12 cellular contexts compared by ENCODE assay signal in genomic region chr16:49834496-49835009, GRCh38. TPM values are rescaled to one million over a fixed set of nuclear protein-coding genes. Genes with fewer than 3 reads are reported as not detected.
DNase-seq lines count a peak whose midpoint lies in the region; ATAC-seq and TF ChIP-seq lines count a peak whose summit lies in the region.
"Had no signal": no experiment of that assay in that cellular context is flagged by ENCODE, and none has a peak within 500 bp of the region (broad histone marks: within the 10 kb centered on the region; RNA-seq: fewer than 3 reads in every experiment).

No MANE protein-coding gene starts in this region.

- H3K4me1 ChIP-seq in HUES6 (ENCODE audit: control insufficient read depth, insufficient read depth, low read length) (peaks cover 68% of the 10 kb centered on the region), esophagus (ENCODE audit: control insufficient read depth in 2 of 2, insufficient read depth in 2 of 2, low read length in 1 of 2) (peaks cover 0 to 8% of the 10 kb centered on the region in 2 donors), mesenchymal stem cell (ENCODE audit: control insufficient read depth, insufficient read depth, low read depth, low read length) (peaks cover 37% of the 10 kb centered on the region), smooth muscle cell (ENCODE audit: low read depth) (peaks cover 49% of the 10 kb centered on the region)

- peak overlapping the region; percentile 9 to 67 for H3K4ac ChIP-seq in mesenchymal stem cell (ENCODE audit: low read depth in 1 of 2, low read length in 2 of 2)

- no peak for ATAC-seq in HG02970 (IDR thresholded peaks at IDR 0.05; ENCODE audit: low FRiP score, unreplicated experiment)

- peak overlapping the region; percentile 71 for H2BK120ac ChIP-seq in mesenchymal stem cell (ENCODE audit: low read depth, low read length)

- H3K27me3 ChIP-seq in HUES6 (ENCODE audit: control insufficient read depth, insufficient read depth, low read length) (no peaks in the 10 kb centered on the region), esophagus (ENCODE audit: control insufficient read depth in 1 of 2, insufficient read depth in 2 of 2, low read length in 2 of 2) (peaks cover 0 to 5% of the 10 kb centered on the region in 2 donors), mesenchymal stem cell (ENCODE audit: control insufficient read depth in 1 of 2, insufficient read depth in 1 of 2, low read length in 2 of 2) (peaks cover 10 to 15% of the 10 kb centered on the region in 2 experiments), smooth muscle cell (ENCODE audit: low read depth) (no peaks in the 10 kb centered on the region)

- H3K14ac ChIP-seq in mesenchymal stem cell (ENCODE audit: low read length in 2 of 2): no peak overlapping the region

- H3K9me3 ChIP-seq in HUES6 (ENCODE audit: control insufficient read depth, insufficient read depth, low read depth, low read length) (no peaks in the 10 kb centered on the region), esophagus (ENCODE audit: control insufficient read depth in 2 of 2, insufficient read depth in 1 of 2, low read depth in 1 of 2, low read length in 1 of 2) (no peaks in the 10 kb centered on the region), mesenchymal stem cell (ENCODE audit: control insufficient read depth, low read length) (no peaks in the 10 kb centered on the region), smooth muscle cell (replicated peaks; ENCODE audit: low read depth) (no peaks in the 10 kb centered on the region)
- H3K9me3 ChIP-seq: HAP-1 had no signal

- peak overlapping the region in 1 of 2 experiments; percentile 86 for H3K18ac ChIP-seq in mesenchymal stem cell (ENCODE audit: low read depth in 1 of 2, low read length in 2 of 2)

- H3K79me1 ChIP-seq in mesenchymal stem cell (replicated peaks; ENCODE audit: low read length, poor library complexity, severe bottlenecking): peaks cover 18% of the 10 kb centered on the region

- H4K8ac ChIP-seq in mesenchymal stem cell (ENCODE audit: low read length): peak overlapping the region; percentile 33

- peaks cover 6% of the 10 kb centered on the region for H3F3A ChIP-seq in smooth muscle cell (ENCODE audit: low read depth)

- H2AFZ ChIP-seq in mesenchymal stem cell (ENCODE audit: low read depth, low read length) (peak overlapping the region; percentile 37), smooth muscle cell (ENCODE audit: low read depth) (peak overlapping the region; percentile 63)

- H3K36me3 ChIP-seq in HUES6 (ENCODE audit: control insufficient read depth, insufficient read depth, low read length) (no peaks in the 10 kb centered on the region), esophagus (ENCODE audit: control insufficient read depth in 2 of 2, insufficient read depth in 2 of 2, low read length in 1 of 2) (no peaks in the 10 kb centered on the region), mesenchymal stem cell (ENCODE audit: control insufficient read depth in 1 of 2, insufficient read depth in 2 of 2, low read depth in 1 of 2, low read length in 2 of 2) (no peaks in the 10 kb centered on the region), smooth muscle cell (ENCODE audit: low read depth) (no peaks in the 10 kb centered on the region)
- H3K36me3 ChIP-seq: HAP-1 had no signal

- H3K9ac ChIP-seq in HUES6 (ENCODE audit: low read length) (peak overlapping the region; percentile 51), mesenchymal stem cell (ENCODE audit: low read length) (peak overlapping the region; percentile 15), smooth muscle cell (ENCODE audit: low read depth) (peak overlapping the region; percentile 39)

- H4K91ac ChIP-seq in mesenchymal stem cell (ENCODE audit: low read length): peak overlapping the region; percentile 58

- WGBS in esophagus, 2 donors: 43 to 54% methylated on average over 18 of the region's 18 CpGs
- 18% methylated on average over 18 of the region's 18 CpGs for WGBS in mesenchymal stem cell
- WGBS in smooth muscle cell (ENCODE audit: low lambda C conversion rate): 25% methylated on average over 9 of the region's 18 CpGs

- H4K20me1 ChIP-seq in smooth muscle cell (ENCODE audit: low read depth): no peaks in the 10 kb centered on the region

- H3K79me2 ChIP-seq in smooth muscle cell (ENCODE audit: low read depth): peaks cover 3% of the 10 kb centered on the region

- H3K4me3 ChIP-seq in HUES6 (ENCODE audit: low read depth, low read length) (0 out of 2 replicates have a peak overlapping the region, but pooled peaks have one; percentile 9), esophagus (ENCODE audit: low read depth in 1 of 2, low read length in 2 of 2) (no peak overlapping the region), mesenchymal stem cell (ENCODE audit: insufficient read depth in 1 of 2, low read depth in 1 of 2, low read length in 2 of 2) (no peak overlapping the region), smooth muscle cell (no peak overlapping the region)
- H3K4me3 ChIP-seq: HAP-1 had no signal

- H3K4me2 ChIP-seq in mesenchymal stem cell (ENCODE audit: low read length, poor library complexity, severe bottlenecking): no peak overlapping the region
- peak overlapping the region; percentile 59 for H3K4me2 ChIP-seq in smooth muscle cell

- TF ChIP-seq CTCF in smooth muscle cell (IDR thresholded peaks at IDR 0.05; ENCODE audit: borderline replicate concordance, insufficient read depth, poor library complexity, severe bottlenecking): no peak

- H3K23ac ChIP-seq in mesenchymal stem cell (ENCODE audit: low read length in 2 of 2): no peak overlapping the region

- peak overlapping the region in 1 of 2 experiments; percentile 68 for H2BK12ac ChIP-seq in mesenchymal stem cell (ENCODE audit: low read length in 2 of 2)

- H3K27ac ChIP-seq in HUES6 (ENCODE audit: low read depth, low read length): peak overlapping the region; percentile 3; the same call in 1 of the 2 replicates
- peak overlapping the region; percentile 83 for H3K27ac ChIP-seq in esophagus (ENCODE audit: low read depth in 2 of 2, low read length in 1 of 2)
- no peak overlapping the region for H3K27ac ChIP-seq in mesenchymal stem cell (ENCODE audit: low read length, poor library complexity, severe bottlenecking)
- H3K27ac ChIP-seq in smooth muscle cell (ENCODE audit: low read depth): peak overlapping the region; percentile 53

- no peak overlapping the region for H2BK5ac ChIP-seq in mesenchymal stem cell (ENCODE audit: low read depth, low read length, poor library complexity, severe bottlenecking)

- no peak overlapping the region for H2BK15ac ChIP-seq in mesenchymal stem cell (ENCODE audit: low read depth, poor library complexity, severe bottlenecking)

- no peak overlapping the region for H2AK5ac ChIP-seq in mesenchymal stem cell (ENCODE audit: low read length, severe bottlenecking)

- peak; percentile 18 for DNase-seq in mesenchymal stem cell
- DNase-seq in smooth muscle cell (lab: John Stamatoyannopoulos, UW; ENCODE audit: unreplicated experiment): peak; percentile 57
- DNase-seq in NCI-H1048 (lab: John Stamatoyannopoulos, UW): no peak
- DNase-seq in NCI-H1105 treated with DMSO at 0.1 percent for 48 hours (lab: John Stamatoyannopoulos, UW): no peak
- DNase-seq in NK-92 (lab: John Stamatoyannopoulos, UW; ENCODE audit: unreplicated experiment): no peak
- DNase-seq: COR-L47, NCI-H226, T-helper 1 cell had no signal

RNA-seq across cellular contexts. Expression of gene ZNF423, which starts 21.4 kb away (rescaled TPM):
- polyA plus RNA-seq in esophagus: under 1 TPM; 0.53 to 0.67 TPM
- polyA plus RNA-seq in mesenchymal stem cell (2013, experiment 1 of 2): 1.4 TPM
- 1.6 TPM for polyA plus RNA-seq in mesenchymal stem cell (2013, experiment 2 of 2)
- total RNA-seq in smooth muscle cell: 4.7 and 7.0 TPM in 2 replicates
- polyA plus RNA-seq in smooth muscle cell: 6.9 and 8.8 TPM in 2 replicates

Comparison
In these comparisons a context has a peak if more than half of its experiments do, and no peak if none do; other contexts are left out.
1. DNase-seq: peak in mesenchymal stem cell (single experiment) and smooth muscle cell (single experiment); none in NCI-H1048 (single experiment), NCI-H1105 treated with DMSO at 0.1 percent for 48 hours (single experiment) and NK-92 (single experiment).
2. Peak in every context shown above with its lines, with median percentiles within 50 percentile points of each other: H3K9ac ChIP-seq.